ENCODE assay signal across 14 cellular contexts in genomic region chr10:70561051-70561450, GRCh38. TPM values are rescaled to one million over a fixed set of nuclear protein-coding genes. Genes with fewer than 3 reads are reported as not detected.
DNase-seq lines count a peak whose midpoint lies in the region; ATAC-seq, FAIRE-seq and TF ChIP-seq lines count a peak whose summit lies in the region.
"Had no signal": no experiment of that assay in that cellular context is flagged by ENCODE, and none has a peak within 500 bp of the region (broad histone marks: within the 10 kb centered on the region; RNA-seq: fewer than 3 reads in every experiment).

No MANE protein-coding gene starts in this region.

- DNase-seq in AG09309 (ENCODE audit: low read depth) (peak; percentile 25), H9 (no peak), K562 (ENCODE audit: extremely low read depth in 1 of 4, low spot score in 3 of 4) (no peak), inferior parietal cortex (ENCODE audit: extremely low spot score) (peak; percentile 29), WERI-Rb-1 (no peak)
- no peak for DNase-seq in activated CD4-positive, alpha-beta T cell treated with anti-CD3 and anti-CD28 coated beads for 4 hours
- DNase-seq: activated naive CD8-positive, alpha-beta T cell treated with anti-CD3 and anti-CD28 coated beads, Interleukin-2, amount 50 U/mL, for 24 hours; C1 segment of cervical spinal cord; mesenchymal stem cell; SHP77; stimulated activated CD4-positive, alpha-beta T cell treated with anti-CD3 and anti-CD28 coated beads, Interleukin-4, amount 100 ng/mL, for 24 hours; stimulated activated naive CD4-positive, alpha-beta T cell treated with Interleukin-2 at 50 U/mL for 16 hours had no signal

- no peak overlapping the region for H3K4ac ChIP-seq in H9 (ENCODE audit: low read depth, low read length)

- no peak overlapping the region for H2AK5ac ChIP-seq in H9 (ENCODE audit: insufficient read length, low read length)

- H3K79me2 ChIP-seq in H9 (ENCODE audit: insufficient read depth, low read length) (no peaks in the 10 kb centered on the region), K562 (ENCODE audit: control insufficient read depth, insufficient read depth, low read length) (no peaks in the 10 kb centered on the region)

- no peak overlapping the region for H2BK20ac ChIP-seq in H9 (ENCODE audit: low read depth, low read length, poor library complexity, severe bottlenecking)

- H3K36me3 ChIP-seq in K562 (ENCODE audit: control insufficient read depth, insufficient read depth, low read length) (no peaks in the 10 kb centered on the region), WERI-Rb-1 (no peaks in the 10 kb centered on the region)

- H4K91ac ChIP-seq in H9 (ENCODE audit: insufficient read length, low read depth, low read length): no peak overlapping the region

- no peak for ATAC-seq in K562
- no peak for ATAC-seq in GM21529 (IDR thresholded peaks at IDR 0.05; ENCODE audit: unreplicated experiment)
- no peak for ATAC-seq in GM18907 (IDR thresholded peaks at IDR 0.05; ENCODE audit: unreplicated experiment)
- ATAC-seq: activated naive CD8-positive, alpha-beta T cell treated with anti-CD3 and anti-CD28 coated beads, Interleukin-2, amount 50 U/mL, for 24 hours had no signal

- H2BK120ac ChIP-seq in H9 (ENCODE audit: low read depth, low read length, poor library complexity, severe bottlenecking): no peak overlapping the region

- H3K9me3 ChIP-seq in H9 (ENCODE audit: control insufficient read depth, low read depth, low read length): no peaks in the 10 kb centered on the region
- H3K9me3 ChIP-seq in K562 (replicated peaks; ENCODE audit: control insufficient read depth, insufficient read depth, low read depth, low read length): no peaks in the 10 kb centered on the region
- no peaks in the 10 kb centered on the region for H3K9me3 ChIP-seq in WERI-Rb-1 (ENCODE audit: severe bottlenecking)

- TF ChIP-seq POLR2A in K562 (conservative IDR thresholded peaks at IDR 0.05): no peak

- no peak overlapping the region for H3K4me3 ChIP-seq in AG09309 (ENCODE audit: control insufficient read depth, low read depth, low read length)
- H3K4me3 ChIP-seq in K562: no peak overlapping the region
- no peak overlapping the region for H3K4me3 ChIP-seq in WERI-Rb-1 (ENCODE audit: low read depth, low read length)

- no peak overlapping the region for H3K14ac ChIP-seq in H9 (ENCODE audit: insufficient read depth, low read length)

- H3K4me2 ChIP-seq in H9 (ENCODE audit: insufficient read depth, insufficient read length, low read length): no peak overlapping the region
- no peak overlapping the region for H3K4me2 ChIP-seq in K562 (ENCODE audit: insufficient read depth, low read length)

- H2BK15ac ChIP-seq in H9 (ENCODE audit: low read depth, low read length): no peak overlapping the region

- POLR2A ChIA-PET in K562 (lab: Yijun Ruan, JAX): interaction anchor here (1.4 to 3.0 kb wide), 3 partner anchors 10 to 19 kb away, joined by 3 to 13 read pairs (median 11); no protein-coding TSS in a partner anchor

- no peaks in the 10 kb centered on the region for H3K23me2 ChIP-seq in H9 (ENCODE audit: insufficient read length, low read depth, low read length, poor library complexity, severe bottlenecking)

- no peak overlapping the region for H4K5ac ChIP-seq in H9 (ENCODE audit: insufficient read length, low read depth, low read length)

- no TSS peak for BruUV-seq in K562 (replicated peaks; lab: Mats Ljungman, UMichigan)

- WGBS in H9 (ENCODE audit: extremely low coverage, insufficient read length, low lambda C conversion rate): no CpG with 5 or more reads among the region's 10 CpGs
- WGBS in K562 (ENCODE audit: insufficient coverage, low coverage, missing lambda C conversion rate): 43% methylated on average over 10 of the region's 10 CpGs

- CTCF ChIA-PET in K562 (lab: Yijun Ruan, JAX; ENCODE audit: low intra/inter-chr PET ratio): interaction anchor here (0.6 kb wide), 1 partner anchor 137 kb away, joined by 3 read pairs; no protein-coding TSS in a partner anchor

- no peaks in the 10 kb centered on the region for H4K20me1 ChIP-seq in H9 (ENCODE audit: control insufficient read depth, insufficient read depth, insufficient read length)
- no peaks in the 10 kb centered on the region for H4K20me1 ChIP-seq in K562 (replicated peaks; ENCODE audit: control insufficient read depth, insufficient read depth, low read length)

- in situ Hi-C loops in K562 (cut with MboI): no loop called here

- H2BK5ac ChIP-seq in H9 (ENCODE audit: insufficient read length, low read length): no peak overlapping the region

- no peaks in the 10 kb centered on the region for H3K27me3 Mint-ChIP-seq in H9 (ENCODE audit: low read depth)
- H3K27me3 Mint-ChIP-seq: activated naive CD8-positive, alpha-beta T cell treated with anti-CD3 and anti-CD28 coated beads, Interleukin-2, amount 50 U/mL, for 24 hours had no signal

- no peaks in the 10 kb centered on the region for H3K9me1 ChIP-seq in K562 (ENCODE audit: control insufficient read depth, insufficient read depth, low read length)

- no peak for TF ChIP-seq EP300 in K562 (IDR thresholded peaks at IDR 0.05; ENCODE audit: low read length)

- H3K79me1 ChIP-seq in H9 (ENCODE audit: insufficient read depth, low read depth, low read length, poor library complexity, severe bottlenecking): no peaks in the 10 kb centered on the region

- H3K4me1 ChIP-seq in H9 (ENCODE audit: insufficient read depth, low read length) (no peaks in the 10 kb centered on the region), K562 (replicated peaks in 1 of 2; ENCODE audit: control insufficient read depth in 2 of 2, insufficient read depth in 2 of 2, low read length in 2 of 2) (peaks cover 25 to 70% of the 10 kb centered on the region in 2 experiments)

- H3K27ac ChIP-seq in H9 (ENCODE audit: insufficient read length, low read depth, low read length) (no peak overlapping the region), K562 (ENCODE audit: extremely low read depth, low read depth, low read length) (no peak overlapping the region), WERI-Rb-1 (no peak overlapping the region)

- no peak for FAIRE-seq in K562 (lab: Jason Lieb, UNC)

- H2BK12ac ChIP-seq in H9 (ENCODE audit: insufficient read length, low read depth, low read length): no peak overlapping the region

- H3K56ac ChIP-seq in H9 (ENCODE audit: insufficient read length, low read depth, low read length): no peak overlapping the region

- H3K36me3 Mint-ChIP-seq in H9 (ENCODE audit: insufficient read depth in 1 of 3, low read depth in 3 of 3): peaks cover 0 to 3% (median 2%) of the 10 kb centered on the region in 3 experiments; a peak in 5 of 7 replicates

- peaks cover 19 to 29% of the 10 kb centered on the region in 2 experiments for H3K4me1 Mint-ChIP-seq in H9

- peak overlapping the region in 2 of 3 experiments; percentile 30 to 77; a peak in 4 of 7 replicates for H3K27ac Mint-ChIP-seq in H9
- H3K27ac Mint-ChIP-seq: activated naive CD8-positive, alpha-beta T cell treated with anti-CD3 and anti-CD28 coated beads, Interleukin-2, amount 50 U/mL, for 24 hours had no signal

- H3K9ac ChIP-seq in H9 (ENCODE audit: extremely low read depth, insufficient read length, low read length): no peak overlapping the region
- peak overlapping the region in 1 of 2 experiments; percentile 66; a peak in 2 of 4 replicates for H3K9ac ChIP-seq in K562 (ENCODE audit: insufficient read depth in 1 of 2, low read depth in 2 of 2, low read length in 2 of 2)

- H3K23ac ChIP-seq in H9 (ENCODE audit: insufficient read length, low read depth, low read length): no peak overlapping the region

- H4K8ac ChIP-seq in H9 (replicated peaks; ENCODE audit: insufficient read length, low read depth, low read length): no peak overlapping the region

- no peak overlapping the region for H3K18ac ChIP-seq in H9 (ENCODE audit: insufficient read length, low read depth, low read length)

- TF ChIP-seq CTCF in AG09309 (IDR thresholded peaks at IDR 0.05; ENCODE audit: control insufficient read depth, insufficient read depth, low read depth, low read length, missing control alignments) (no peak), H9 (conservative IDR thresholded peaks at IDR 0.05) (no peak), K562 (IDR thresholded peaks at IDR 0.05 in 2 of 3, conservative IDR thresholded peaks at IDR 0.05 in 1 of 3; ENCODE audit: insufficient read depth in 2 of 3, low read depth in 1 of 3, low read length in 3 of 3) (no peak), WERI-Rb-1 (IDR thresholded peaks at IDR 0.05; ENCODE audit: low read depth, low read length) (no peak)

- H2AFZ ChIP-seq in H9 (ENCODE audit: low read length) (no peak overlapping the region), K562 (ENCODE audit: low read depth, low read length) (0 out of 2 replicates have a peak overlapping the region, but pooled peaks have one; percentile 11)

- intact Hi-C loops in K562 (cut with micrococcal nuclease): no loop called here

- H3T11ph ChIP-seq in H9 (ENCODE audit: low read length): no peak overlapping the region

- no peak for TF ChIP-seq RAD21 in K562 (CRISPR knock-in tag; conservative IDR thresholded peaks at IDR 0.05 in 1 of 2, IDR thresholded peaks at IDR 0.05 in 1 of 2)

- H3K4me3 Mint-ChIP-seq in H9: no peak overlapping the region
- H3K4me3 Mint-ChIP-seq: activated naive CD8-positive, alpha-beta T cell treated with anti-CD3 and anti-CD28 coated beads, Interleukin-2, amount 50 U/mL, for 24 hours had no signal

- H3K27me3 ChIP-seq in H9 (ENCODE audit: insufficient read depth, low read length): no peaks in the 10 kb centered on the region
- no peaks in the 10 kb centered on the region for H3K27me3 ChIP-seq in K562 (ENCODE audit: control insufficient read depth in 2 of 2, insufficient read depth in 2 of 2, low read length in 2 of 2)
- H3K27me3 ChIP-seq in WERI-Rb-1 (ENCODE audit: insufficient read depth, low read depth, severe bottlenecking): no peaks in the 10 kb centered on the region

- no peaks in the 10 kb centered on the region; a peak in 1 of 5 replicates for H3K9me3 Mint-ChIP-seq in H9
- H3K9me3 Mint-ChIP-seq: activated naive CD8-positive, alpha-beta T cell treated with anti-CD3 and anti-CD28 coated beads, Interleukin-2, amount 50 U/mL, for 24 hours had no signal

RNA-seq across cellular contexts. Expression of gene PRF1, which starts 41.5 kb away (rescaled TPM):
- total RNA-seq in H9 (2021) (0.18 TPM in 1 of 2 replicates, not detected in the other), K562 (2014; rRNA removed) (4.9 and 5.3 TPM in 2 replicates), K562 (2014; rRNA removed; fragmentation: Illumina TruSeq; extraction: Trizol) (4.3 and 5.4 TPM in 2 replicates), K562 (2015; rRNA removed; fragmentation: Illumina TruSeq; extraction: Trizol) (6.4 and 7.9 TPM in 2 replicates), K562 (2021) (8.6 and 9.0 TPM in 2 replicates)
- total RNA-seq in K562 (2011; cell fraction: chromatin; rRNA removed; ENCODE audit: low replicate concordance): 4.3 and 18.7 TPM in 2 replicates
- total RNA-seq in K562 (2011; cell fraction: nucleolus; rRNA removed): 12.1 and 22.3 TPM in 2 replicates
- 11.3 and 24.4 TPM in 2 replicates for total RNA-seq in K562 (2011; cell fraction: nucleoplasm; rRNA removed)
- polyA plus RNA-seq in K562 (2011; rRNA removed) (0.84 and 4.3 TPM in 2 replicates), K562 (2014; fragmentation: Illumina TruSeq; extraction: Trizol) (6.4 and 10.7 TPM in 2 replicates), K562 (2014; fragmentation: Nextera tagmentation; extraction: Ambion mirVana) (1 to 10 TPM; 6.3 to 7.4 TPM), K562 (2014; rRNA removed) (3.2 and 3.8 TPM in 2 replicates)
- polyA plus RNA-seq in K562 (2011; cell fraction: cytosol; rRNA removed): 0.52 and 10.6 TPM in 2 replicates
- 1.3 and 11.4 TPM in 2 replicates for polyA plus RNA-seq in K562 (2011; cell fraction: nucleus; rRNA removed)
- 21.1 and 32.3 TPM in 2 replicates for polyA plus RNA-seq in K562 (2012)
- polyA minus RNA-seq in K562 (2011; rRNA and poly(A)+ RNA removed): 0.45 and 13.7 TPM in 2 replicates
- polyA minus RNA-seq in K562 (2011; cell fraction: cytosol; rRNA and poly(A)+ RNA removed): 12.9 TPM in 1 of 2 replicates, not detected in the other
- 0.44 and 3.0 TPM in 2 replicates for polyA minus RNA-seq in K562 (2011; cell fraction: nucleus; rRNA and poly(A)+ RNA removed)

Comparison
In these comparisons a context has a peak if more than half of its experiments do, and no peak if none do; other contexts are left out.
1. DNase-seq: peak in AG09309 (single experiment) and inferior parietal cortex (single experiment); none in H9 (single experiment), K562 (0 of 4), WERI-Rb-1 (single experiment) and activated CD4-positive, alpha-beta T cell treated with anti-CD3 and anti-CD28 coated beads for 4 hours (0 of 2).